Comparison of ENCODE assay signal across 9 cellular contexts in the genomic region with DNA sequence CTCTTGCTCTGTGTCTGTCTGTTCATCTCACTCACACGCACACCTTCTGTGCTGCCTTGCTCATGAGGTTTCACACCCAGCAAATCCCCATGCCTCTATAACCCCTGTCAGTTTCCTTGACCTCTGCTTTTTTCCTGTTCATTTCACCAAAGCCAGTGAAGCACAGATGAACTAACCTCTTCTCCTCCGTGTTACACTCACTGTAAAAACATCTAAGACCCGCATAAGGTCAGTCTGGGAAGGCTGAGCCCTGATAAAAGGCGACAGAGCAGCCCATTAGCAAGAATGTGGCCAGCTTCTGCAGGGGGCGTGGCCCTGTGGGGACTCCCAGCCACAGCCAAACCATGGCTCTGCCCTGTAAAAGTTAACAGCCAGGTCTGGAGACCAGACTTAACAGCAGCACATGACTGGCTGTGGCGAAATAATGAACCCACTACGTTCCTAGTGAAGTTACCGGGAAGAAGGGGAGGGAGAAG. TPM values are rescaled to one million over a fixed set of nuclear protein-coding genes. Genes with fewer than 3 reads are reported as not detected.
DNase-seq lines count a peak whose midpoint lies in the region; ATAC-seq and TF ChIP-seq lines count a peak whose summit lies in the region.
"Had no signal": no experiment of that assay in that cellular context is flagged by ENCODE, and none has a peak within 500 bp of the region (broad histone marks: within the 10 kb centered on the region; RNA-seq: fewer than 3 reads in every experiment).

No MANE protein-coding gene starts in this region.

- H3K9me3 ChIP-seq in HUES64 (ENCODE audit: insufficient read depth, low read depth, low read length) (no peaks in the 10 kb centered on the region), testis (no peaks in the 10 kb centered on the region)

- H3K27me3 ChIP-seq in HUES64 (ENCODE audit: insufficient read depth, low read length) (no peaks in the 10 kb centered on the region), brain microvascular endothelial cell (replicated peaks) (no peaks in the 10 kb centered on the region), kidney epithelial cell (ENCODE audit: control insufficient read depth, insufficient read depth, low read length) (no peaks in the 10 kb centered on the region), testis (no peaks in the 10 kb centered on the region)

- intact Hi-C loops in testis (cut with DNase I; ENCODE audit: low total_unique reads) = no loop called here

- H3K27ac ChIP-seq in HUES64 (ENCODE audit: low read depth, low read length) (peak overlapping the region; percentile 68), brain microvascular endothelial cell (peak overlapping the region; percentile 98), testis (peak overlapping the region; percentile 75 to 87)

- H3K4me3 ChIP-seq in HUES64 (ENCODE audit: low read length) (no peak overlapping the region), brain microvascular endothelial cell (ENCODE audit: low read depth, low read length) (no peak overlapping the region), kidney epithelial cell (ENCODE audit: low read depth, low read length) (no peak overlapping the region), testis (no peak overlapping the region)

- no peak for ATAC-seq in HG03442 (IDR thresholded peaks at IDR 0.05; ENCODE audit: unreplicated experiment)

- peak overlapping the region; percentile 36; the same call in 1 of the 2 replicates for H3K9ac ChIP-seq in HUES64 (ENCODE audit: low read depth, low read length)

- H3K36me3 ChIP-seq in HUES64 (ENCODE audit: insufficient read depth, low read length) (no peaks in the 10 kb centered on the region; the same call in 1 of the 2 replicates), brain microvascular endothelial cell (replicated peaks) (no peaks in the 10 kb centered on the region), kidney epithelial cell (ENCODE audit: control insufficient read depth, insufficient read depth, low read length) (no peaks in the 10 kb centered on the region), testis (ENCODE audit: low read depth, missing control alignments) (no peaks in the 10 kb centered on the region)

- TF ChIP-seq CTCF in brain microvascular endothelial cell (IDR thresholded peaks at IDR 0.05; ENCODE audit: low read depth, low read length, missing control alignments) = no peak
- no peak for TF ChIP-seq CTCF in kidney epithelial cell (IDR thresholded peaks at IDR 0.05; ENCODE audit: insufficient read depth, low read length, poor library complexity, severe bottlenecking)
- TF ChIP-seq CTCF in testis (IDR thresholded peaks at IDR 0.05) = no peak

- in situ Hi-C loops in brain microvascular endothelial cell (cut with HindIII; ENCODE audit: low pct_ligation_motif_present, low sequenced_read_pairs) = no loop called here

- TF ChIP-seq POLR2A in testis (IDR thresholded peaks at IDR 0.05) = no peak

- 38% methylated on average over 8 of the region's 8 CpGs for WGBS in HUES64
- WGBS in testis, 2 donors = 38 to 41% methylated on average over 8 of the region's 8 CpGs

- peak; percentile 81 for DNase-seq in brain microvascular endothelial cell
- peak; percentile 62 for DNase-seq in kidney epithelial cell (ENCODE audit: low read depth)
- DNase-seq in testis = peak; percentile 39
- no peak for DNase-seq in GF-D8 (lab: John Stamatoyannopoulos, UW)
- DNase-seq in NCI-H1048 (lab: John Stamatoyannopoulos, UW) = no peak
- DNase-seq in HuH-7.5 (ENCODE audit: low spot score) = no peak
- DNase-seq: activated CD4-positive, alpha-beta T cell treated with anti-CD3 and anti-CD28 coated beads for 48 hours had no signal

- H3K4me1 ChIP-seq in HUES64 (ENCODE audit: insufficient read depth, low read length) = peaks cover 37% of the 10 kb centered on the region
- H3K4me1 ChIP-seq in testis = peaks cover 60% of the 10 kb centered on the region

RNA-seq across cellular contexts. Expression of a gene that starts 42.8 kb away (rescaled TPM):
- 4.2 TPM for polyA plus RNA-seq in HUES64 (2013, experiment 1 of 2)
- 6.7 TPM for polyA plus RNA-seq in HUES64 (2013, experiment 2 of 2)
- total RNA-seq in kidney epithelial cell (1.6 TPM in 1 of 2 replicates, not detected in the other), testis (1 to 10 TPM; 1.1 to 2.5 TPM)
- 1.1 TPM for polyA plus RNA-seq in testis (ENCODE audit: insufficient read depth, low read depth, low replicate concordance)

Comparison
In these comparisons a context has a peak if more than half of its experiments do, and no peak if none do; other contexts are left out.
1. DNase-seq: peak in brain microvascular endothelial cell (single experiment), kidney epithelial cell (single experiment) and testis (single experiment); none in GF-D8 (single experiment), NCI-H1048 (single experiment) and HuH-7.5 (single experiment).
2. Peak in every context shown above with its lines, with median percentiles within 50 percentile points of each other: H3K27ac ChIP-seq.